10 cellular contexts compared by ENCODE assay signal in genomic region chr19:33998739-33999345, GRCh38.
DNase-seq lines count a peak whose midpoint lies in the region; ATAC-seq and TF ChIP-seq lines count a peak whose summit lies in the region.
"Had no signal": no experiment of that assay in that cellular context is flagged by ENCODE, and none has a peak within 500 bp of the region (broad histone marks: within the 10 kb centered on the region; RNA-seq: fewer than 3 reads in every experiment).

No MANE protein-coding gene starts in this region.

- no peaks in the 10 kb centered on the region for H3K4me1 ChIP-seq in MM.1S (ENCODE audit: low read length)
- H3K4me1 ChIP-seq in mesenchymal stem cell (ENCODE audit: control insufficient read depth, insufficient read depth, low read depth, low read length), result no peaks in the 10 kb centered on the region

- H2BK120ac ChIP-seq in mesenchymal stem cell (ENCODE audit: low read depth, low read length), result no peak overlapping the region

- H3K4ac ChIP-seq in mesenchymal stem cell (ENCODE audit: low read depth in 1 of 2, low read length in 2 of 2), result no peak overlapping the region

- H2AFZ ChIP-seq in MM.1S (ENCODE audit: low read length) (no peak overlapping the region), mesenchymal stem cell (ENCODE audit: low read depth, low read length) (no peak overlapping the region)

- ATAC-seq in GM21717 (IDR thresholded peaks at IDR 0.05; ENCODE audit: unreplicated experiment) (no peak), Right ventricle myocardium inferior (no peak), GM18907 (IDR thresholded peaks at IDR 0.05; ENCODE audit: unreplicated experiment) (no peak)

- 96% methylated on average over 2 of the region's 4 CpGs for WGBS in mesenchymal stem cell

- no peaks in the 10 kb centered on the region for H3K9me2 ChIP-seq in MM.1S (replicated peaks; ENCODE audit: insufficient read depth, low read length)

- DNase-seq in CD1c-positive myeloid dendritic cell (ENCODE audit: extremely low spot score) (peak; percentile 29), MM.1S (no peak), brain microvascular endothelial cell (no peak), mesenchymal stem cell (peak; percentile 6), NCI-H128 (lab: John Stamatoyannopoulos, UW; ENCODE audit: unreplicated experiment) (no peak), Right ventricle myocardium inferior (ENCODE audit: missing footprints) (no peak)
- DNase-seq: activated naive CD4-positive, alpha-beta T cell treated with anti-CD3 and anti-CD28 coated beads for 36 hours; islet precursor cell had no signal

- H4K91ac ChIP-seq in mesenchymal stem cell (ENCODE audit: low read length), result no peak overlapping the region

- in situ Hi-C loops in brain microvascular endothelial cell (cut with HindIII; ENCODE audit: low pct_ligation_motif_present, low sequenced_read_pairs), result no loop called here

- H3K4me3 ChIP-seq in MM.1S (ENCODE audit: low read length) (no peak overlapping the region), brain microvascular endothelial cell (ENCODE audit: low read depth, low read length) (no peak overlapping the region), mesenchymal stem cell (ENCODE audit: insufficient read depth in 1 of 2, low read depth in 1 of 2, low read length in 2 of 2) (no peak overlapping the region)

- no peak overlapping the region for H3K9ac ChIP-seq in MM.1S (ENCODE audit: low read length)
- H3K9ac ChIP-seq in mesenchymal stem cell (ENCODE audit: low read length), result no peak overlapping the region

- H2BK15ac ChIP-seq in mesenchymal stem cell (ENCODE audit: low read depth, poor library complexity, severe bottlenecking), result no peak overlapping the region

- no peaks in the 10 kb centered on the region for H3K79me1 ChIP-seq in mesenchymal stem cell (replicated peaks; ENCODE audit: low read length, poor library complexity, severe bottlenecking)

- TF ChIP-seq CTCF in MM.1S (IDR thresholded peaks at IDR 0.05; ENCODE audit: low read length) (peak; percentile 38), brain microvascular endothelial cell (IDR thresholded peaks at IDR 0.05; ENCODE audit: low read depth, low read length, missing control alignments) (peak; percentile 3)

- H3K18ac ChIP-seq in mesenchymal stem cell (ENCODE audit: low read depth in 1 of 2, low read length in 2 of 2), result no peak overlapping the region

- no peak overlapping the region for H2BK5ac ChIP-seq in mesenchymal stem cell (ENCODE audit: low read depth, low read length, poor library complexity, severe bottlenecking)

- H3K27me3 ChIP-seq in MM.1S (replicated peaks; ENCODE audit: insufficient read depth, low read length) (peaks cover 31% of the 10 kb centered on the region), brain microvascular endothelial cell (replicated peaks) (no peaks in the 10 kb centered on the region), mesenchymal stem cell (ENCODE audit: control insufficient read depth in 1 of 2, insufficient read depth in 1 of 2, low read length in 2 of 2) (peaks cover 4 to 15% of the 10 kb centered on the region in 2 experiments)

- H3K36me3 ChIP-seq in MM.1S (replicated peaks; ENCODE audit: insufficient read depth, low read length), result no peaks in the 10 kb centered on the region
- no peaks in the 10 kb centered on the region for H3K36me3 ChIP-seq in brain microvascular endothelial cell (replicated peaks)
- H3K36me3 ChIP-seq in mesenchymal stem cell (ENCODE audit: control insufficient read depth in 1 of 2, insufficient read depth in 2 of 2, low read depth in 1 of 2, low read length in 2 of 2), result no peaks in the 10 kb centered on the region

- no peak overlapping the region for H4K8ac ChIP-seq in mesenchymal stem cell (ENCODE audit: low read length)

- H3K14ac ChIP-seq in mesenchymal stem cell (ENCODE audit: low read length in 2 of 2), result no peak overlapping the region

- no peak overlapping the region for H2AK5ac ChIP-seq in mesenchymal stem cell (ENCODE audit: low read length, severe bottlenecking)

- H3K4me2 ChIP-seq in MM.1S (ENCODE audit: low read depth, low read length) (no peak overlapping the region), mesenchymal stem cell (ENCODE audit: low read length, poor library complexity, severe bottlenecking) (no peak overlapping the region)

- H3K23ac ChIP-seq in mesenchymal stem cell (ENCODE audit: low read length in 2 of 2), result no peak overlapping the region

- H3K9me3 ChIP-seq in MM.1S (replicated peaks; ENCODE audit: insufficient read depth, low read length) (no peaks in the 10 kb centered on the region), mesenchymal stem cell (ENCODE audit: control insufficient read depth, low read length) (no peaks in the 10 kb centered on the region)

- H3F3A ChIP-seq in MM.1S (ENCODE audit: insufficient read depth, low read length), result no peaks in the 10 kb centered on the region

- no peaks in the 10 kb centered on the region for H3K79me2 ChIP-seq in MM.1S (ENCODE audit: low read length)

- intact Hi-C loops in Right ventricle myocardium inferior (cut with DNase I), result loop anchor here (2.0 to 5.0 kb wide), 3 partner anchors 92 to 220 kb away; no protein-coding TSS in a partner anchor

- H2BK12ac ChIP-seq in mesenchymal stem cell (ENCODE audit: low read length in 2 of 2), result no peak overlapping the region

- H4K20me1 ChIP-seq in MM.1S (ENCODE audit: insufficient read depth, low read length), result no peaks in the 10 kb centered on the region

- no peak overlapping the region for H3K27ac ChIP-seq in MM.1S (ENCODE audit: low read length)
- no peak overlapping the region for H3K27ac ChIP-seq in brain microvascular endothelial cell
- H3K27ac ChIP-seq in mesenchymal stem cell (ENCODE audit: low read length, poor library complexity, severe bottlenecking), result no peak overlapping the region

Comparison
In these comparisons a context has a peak if more than half of its experiments do, and no peak if none do; other contexts are left out.
1. DNase-seq: peak in CD1c-positive myeloid dendritic cell (single experiment) and mesenchymal stem cell (single experiment); none in MM.1S (single experiment), brain microvascular endothelial cell (single experiment), NCI-H128 (single experiment) and Right ventricle myocardium inferior (single experiment).